ENCODE assay signal across 7 cellular contexts in genomic region chr17:2214047-2214717, GRCh38.
DNase-seq lines count a peak whose midpoint lies in the region; ATAC-seq and TF ChIP-seq lines count a peak whose summit lies in the region.

No MANE protein-coding gene starts in this region.

- in situ Hi-C loops in HAP-1 (cut with MboI; ENCODE audit: low sequenced_read_pairs): no loop called here

- peaks cover 70% of the 10 kb centered on the region for H3K4me1 Mint-ChIP-seq in HFFc6 (ENCODE audit: low read depth)
- peaks cover 62% of the 10 kb centered on the region for H3K4me1 Mint-ChIP-seq in activated CD4-positive, alpha-beta memory T cell treated with anti-CD3 and anti-CD28 coated beads, Interleukin-2, amount 10 ng/mL, durations not matched to agents 7 days and 5 days

- H3K9me3 ChIP-seq in HAP-1: no peaks in the 10 kb centered on the region

- H3K36me3 Mint-ChIP-seq in HFFc6 (ENCODE audit: low read depth): peaks cover 13% of the 10 kb centered on the region
- H3K36me3 Mint-ChIP-seq in activated CD4-positive, alpha-beta memory T cell treated with anti-CD3 and anti-CD28 coated beads, Interleukin-2, amount 10 ng/mL, durations not matched to agents 7 days and 5 days (ENCODE audit: low read depth): peaks cover 30% of the 10 kb centered on the region

- H3K27ac Mint-ChIP-seq in HFFc6: peak overlapping the region; percentile 98
- peak overlapping the region; percentile 93 for H3K27ac Mint-ChIP-seq in activated CD4-positive, alpha-beta memory T cell treated with anti-CD3 and anti-CD28 coated beads, Interleukin-2, amount 10 ng/mL, durations not matched to agents 7 days and 5 days

- TF ChIP-seq CTCF in HFFc6 (IDR thresholded peaks at IDR 0.05): no peak
- no peak for TF ChIP-seq CTCF in fibroblast of mammary gland (conservative IDR thresholded peaks at IDR 0.05; ENCODE audit: control insufficient read depth, insufficient read depth, low read depth, low read length)

- H3K4me3 ChIP-seq in fibroblast of mammary gland (ENCODE audit: control insufficient read depth, low read depth, low read length) (peak overlapping the region; percentile 43), HAP-1 (no peak overlapping the region)

- peak overlapping the region; percentile 87 for H3K4me3 Mint-ChIP-seq in HFFc6
- H3K4me3 Mint-ChIP-seq in activated CD4-positive, alpha-beta memory T cell treated with anti-CD3 and anti-CD28 coated beads, Interleukin-2, amount 10 ng/mL, durations not matched to agents 7 days and 5 days: peak overlapping the region; percentile 6

- DNase-seq in HFFc6: peak; percentile 85
- DNase-seq in activated CD4-positive, alpha-beta memory T cell treated with anti-CD3 and anti-CD28 coated beads, Interleukin-2, amount 10 ng/mL, durations not matched to agents 7 days and 5 days: no peak
- DNase-seq in fibroblast of mammary gland (ENCODE audit: low read depth): peak; percentile 95
- DNase-seq in non-pigmented ciliary epithelial cell (ENCODE audit: low read depth): peak; percentile 75
- no peak for DNase-seq in HAP-1 (ENCODE audit: low spot score in 2 of 2)
- DNase-seq in SHP77 (lab: John Stamatoyannopoulos, UW): no peak

- CTCF ChIA-PET in activated CD4-positive, alpha-beta memory T cell treated with anti-CD3 and anti-CD28 coated beads, Interleukin-2, amount 10 ng/mL, durations not matched to agents 7 days and 5 days (lab: Charles Lee): interaction anchor here (0.8 to 1.8 kb wide), 2 partner anchors 31 to 121 kb away, joined by 3 to 9 read pairs; no protein-coding TSS in a partner anchor

- no peaks in the 10 kb centered on the region for H3K36me3 ChIP-seq in HAP-1 (replicated peaks)

- no peaks in the 10 kb centered on the region for H3K9me3 Mint-ChIP-seq in HFFc6
- no peaks in the 10 kb centered on the region for H3K9me3 Mint-ChIP-seq in activated CD4-positive, alpha-beta memory T cell treated with anti-CD3 and anti-CD28 coated beads, Interleukin-2, amount 10 ng/mL, durations not matched to agents 7 days and 5 days

- H3K27me3 Mint-ChIP-seq in HFFc6 (ENCODE audit: insufficient read depth): no peaks in the 10 kb centered on the region
- H3K27me3 Mint-ChIP-seq in activated CD4-positive, alpha-beta memory T cell treated with anti-CD3 and anti-CD28 coated beads, Interleukin-2, amount 10 ng/mL, durations not matched to agents 7 days and 5 days: no peaks in the 10 kb centered on the region

- no peaks in the 10 kb centered on the region; the same call in 1 of the 2 replicates for H3K4me1 ChIP-seq in HAP-1

- no peaks in the 10 kb centered on the region for H3K27me3 ChIP-seq in HAP-1 (ENCODE audit: low read depth)

- ATAC-seq in HG03520 (IDR thresholded peaks at IDR 0.05; ENCODE audit: unreplicated experiment): no peak

- POLR2A ChIA-PET in activated CD4-positive, alpha-beta memory T cell treated with anti-CD3 and anti-CD28 coated beads, Interleukin-2, amount 10 ng/mL, durations not matched to agents 7 days and 5 days (lab: Charles Lee): interaction anchor here (0.6 to 2.4 kb wide), 9 partner anchors 9 to 127 kb away, joined by 3 to 13 read pairs (median 4); no protein-coding TSS in a partner anchor

Comparison
In these comparisons a context has a peak if more than half of its experiments do, and no peak if none do; other contexts are left out.
1. DNase-seq: peak in HFFc6 (single experiment), fibroblast of mammary gland (single experiment) and non-pigmented ciliary epithelial cell (single experiment); none in activated CD4-positive, alpha-beta memory T cell treated with anti-CD3 and anti-CD28 coated beads, Interleukin-2, amount 10 ng/mL, durations not matched to agents 7 days and 5 days (single experiment), HAP-1 (0 of 2) and SHP77 (0 of 2).